Comparison of ENCODE assay signal across 22 cellular contexts in genomic region chr1:211472724-211473123, GRCh38. TPM values are rescaled to one million over a fixed set of nuclear protein-coding genes. Genes with fewer than 3 reads are reported as not detected.
DNase-seq lines count a peak whose midpoint lies in the region; FAIRE-seq and TF ChIP-seq lines count a peak whose summit lies in the region.
"Had no signal": no experiment of that assay in that cellular context is flagged by ENCODE, and none has a peak within 500 bp of the region (broad histone marks: within the 10 kb centered on the region; RNA-seq: fewer than 3 reads in every experiment).

No MANE protein-coding gene starts in this region.

- POLR2A ChIA-PET in HEK293T (lab: Yijun Ruan, JAX): no interaction called here

- FAIRE-seq in bronchial epithelial cell (lab: Jason Lieb, UNC): no peak
- FAIRE-seq: A549, G401.6 had no signal

- no peak overlapping the region for H3K27ac Mint-ChIP-seq in activated CD4-positive, alpha-beta T cell treated with anti-CD3 and anti-CD28 coated beads, Interleukin-2, amount 10 ng/mL, durations not matched to agents 24 days and 14 days
- H3K27ac Mint-ChIP-seq: CD8-positive, alpha-beta T cell; GM23338 had no signal

- H3K27me3 ChIP-seq in bronchial epithelial cell (ENCODE audit: control insufficient read depth, insufficient read depth, low read length): peaks cover 3% of the 10 kb centered on the region
- H3K27me3 ChIP-seq: BLaER1 had no signal

- no peaks in the 10 kb centered on the region for H3K9me3 Mint-ChIP-seq in activated CD4-positive, alpha-beta T cell treated with anti-CD3 and anti-CD28 coated beads, Interleukin-2, amount 10 ng/mL, durations not matched to agents 24 days and 14 days
- H3K9me3 Mint-ChIP-seq: CD8-positive, alpha-beta T cell had no signal

- no peak overlapping the region for H3K4me3 ChIP-seq in bronchial epithelial cell (ENCODE audit: low read depth, low read length)
- H3K4me3 ChIP-seq: A549, BLaER1, GM23338, SJSA1 had no signal

- TF ChIP-seq CTCF in bronchial epithelial cell (IDR thresholded peaks at IDR 0.05; ENCODE audit: insufficient read depth, low read length, severe bottlenecking): no peak

- peaks cover 16% of the 10 kb centered on the region for H3K27me3 Mint-ChIP-seq in activated CD4-positive, alpha-beta T cell treated with anti-CD3 and anti-CD28 coated beads, Interleukin-2, amount 10 ng/mL, durations not matched to agents 24 days and 14 days

- CTCF ChIA-PET in HEK293T (lab: Yijun Ruan, JAX): no interaction called here

- intact Hi-C loops in activated CD4-positive, alpha-beta T cell treated with anti-CD3 and anti-CD28 coated beads, Interleukin-2, amount 10 ng/mL, durations not matched to agents 24 days and 14 days (cut with micrococcal nuclease): loop anchor here (10.0 kb wide), 1 partner anchor 338 kb away; the partner anchor contains the start of gene KCNH1

- H3K36me3 Mint-ChIP-seq in activated CD4-positive, alpha-beta T cell treated with anti-CD3 and anti-CD28 coated beads, Interleukin-2, amount 10 ng/mL, durations not matched to agents 24 days and 14 days (ENCODE audit: low read depth): no peaks in the 10 kb centered on the region
- H3K36me3 Mint-ChIP-seq: CD8-positive, alpha-beta T cell had no signal

- peak; percentile 40 for DNase-seq in A172 (ENCODE audit: low spot score)
- DNase-seq in HEK293T (ENCODE audit: extremely low spot score): peak; percentile 4
- DNase-seq in RKO (ENCODE audit: low spot score): peak; percentile 7
- peak; percentile 40 for DNase-seq in bronchial epithelial cell (ENCODE audit: low read depth)
- DNase-seq in activated CD4-positive, CD25-positive, alpha-beta regulatory T cell treated with anti-CD3 and anti-CD28 coated beads, Interleukin-2, amount 50 U/mL, for 72 hours: no peak
- DNase-seq in DMS 273 treated with DMSO at 0.1 percent for 48 hours (lab: John Stamatoyannopoulos, UW): no peak
- no peak for DNase-seq in activated CD4-positive, alpha-beta T cell treated with anti-CD3 and anti-CD28 coated beads, Interleukin-2, amount 10 ng/mL, durations not matched to agents 24 days and 14 days
- no peak for DNase-seq in GDM1 (lab: John Stamatoyannopoulos, UW)
- DNase-seq: CD8-positive, alpha-beta T cell; HCEC 1CT; MV-4-11; NCI-H1694 treated with DMSO at 0.1 percent for 48 hours; NCI-H2107; NCI-H2227 treated with DMSO at 0.1 percent for 48 hours; NCI-H524; NCI-H82; SW 1271 had no signal

- H3K36me3 ChIP-seq in bronchial epithelial cell (ENCODE audit: control insufficient read depth, insufficient read depth, low read length): no peaks in the 10 kb centered on the region
- H3K36me3 ChIP-seq: BLaER1, SJSA1 had no signal

- H3K4me3 Mint-ChIP-seq in activated CD4-positive, alpha-beta T cell treated with anti-CD3 and anti-CD28 coated beads, Interleukin-2, amount 10 ng/mL, durations not matched to agents 24 days and 14 days: no peak overlapping the region
- H3K4me3 Mint-ChIP-seq: CD8-positive, alpha-beta T cell; GM23338 had no signal

- peaks cover 4% of the 10 kb centered on the region for H3K4me1 Mint-ChIP-seq in activated CD4-positive, alpha-beta T cell treated with anti-CD3 and anti-CD28 coated beads, Interleukin-2, amount 10 ng/mL, durations not matched to agents 24 days and 14 days

TF ChIP-seq in HEK293T, 16 proteins besides CTCF, POLR2A, EP300 and RAD21:
- no peak for TF ChIP-seq SUZ12 (IDR thresholded peaks at IDR 0.05)
- TF ChIP-seq HDGF (IDR thresholded peaks at IDR 0.05; ENCODE audit: borderline replicate concordance): no peak
- no peak for TF ChIP-seq ELF4 (IDR thresholded peaks at IDR 0.05)
- TF ChIP-seq FOXK2 (IDR thresholded peaks at IDR 0.05): no peak
- TF ChIP-seq FOXA1 (IDR thresholded peaks at IDR 0.05): no peak
- TF ChIP-seq FOXM1 (IDR thresholded peaks at IDR 0.05; ENCODE audit: borderline replicate concordance): no peak
- TF ChIP-seq ZNF384 (IDR thresholded peaks at IDR 0.05): no peak
- TF ChIP-seq ARNT (IDR thresholded peaks at IDR 0.05): no peak
- no peak for TF ChIP-seq LEF1 (IDR thresholded peaks at IDR 0.05; ENCODE audit: borderline replicate concordance)
- TF ChIP-seq L3MBTL2 (conservative IDR thresholded peaks at IDR 0.05): no peak
- no peak for TF ChIP-seq PKNOX1 (IDR thresholded peaks at IDR 0.05)
- TF ChIP-seq TARDBP (IDR thresholded peaks at IDR 0.05): no peak
- no peak for TF ChIP-seq BHLHE40 (IDR thresholded peaks at IDR 0.05; ENCODE audit: borderline replicate concordance)
- no peak for TF ChIP-seq CTBP1 (IDR thresholded peaks at IDR 0.05; ENCODE audit: borderline replicate concordance)
- no peak for TF ChIP-seq NFRKB (IDR thresholded peaks at IDR 0.05)
- no peak for TF ChIP-seq SP1 (IDR thresholded peaks at IDR 0.05)

RNA-seq across cellular contexts. Expression of gene RD3, which starts 19.2 kb away (rescaled TPM):
- not detected in 2 replicates for total RNA-seq in A172 (2014; rRNA removed; shearing (Covaris generic))
- total RNA-seq in bronchial epithelial cell: not detected in 2 replicates
- not detected in 2 replicates for total RNA-seq in activated CD4-positive, alpha-beta T cell treated with anti-CD3 and anti-CD28 coated beads, Interleukin-2, amount 10 ng/mL, durations not matched to agents 24 days and 14 days
- total RNA-seq: CD8-positive, alpha-beta T cell; SJSA1 had no signal

Comparison
In these comparisons a context has a peak if more than half of its experiments do, and no peak if none do; other contexts are left out.
1. DNase-seq: peak in A172 (single experiment), HEK293T (single experiment), RKO (single experiment) and bronchial epithelial cell (single experiment); none in activated CD4-positive, CD25-positive, alpha-beta regulatory T cell treated with anti-CD3 and anti-CD28 coated beads, Interleukin-2, amount 50 U/mL, for 72 hours (single experiment), DMS 273 treated with DMSO at 0.1 percent for 48 hours (single experiment), activated CD4-positive, alpha-beta T cell treated with anti-CD3 and anti-CD28 coated beads, Interleukin-2, amount 10 ng/mL, durations not matched to agents 24 days and 14 days (single experiment) and GDM1 (single experiment).